ENCODE assay signal across 8 cellular contexts in genomic region chr4:75514949-75515612, GRCh38. TPM values are rescaled to one million over a fixed set of nuclear protein-coding genes. Genes with fewer than 3 reads are reported as not detected.
DNase-seq lines count a peak whose midpoint lies in the region; ATAC-seq, FAIRE-seq and TF ChIP-seq lines count a peak whose summit lies in the region.

No MANE protein-coding gene starts in this region.

- peaks cover 23% of the 10 kb centered on the region for H3K4me1 ChIP-seq in mammary epithelial cell (ENCODE audit: insufficient read depth, low read length)

- H3K27me3 Mint-ChIP-seq in activated T-helper 17 cell treated with anti-CD3 and anti-CD28 coated beads, Interleukin-2, amount 50 U/mL, for 72 hours: no peaks in the 10 kb centered on the region

- DNase-seq in CD1c-positive myeloid dendritic cell (ENCODE audit: extremely low spot score) (peak; percentile 37), NB4 (ENCODE audit: low read depth) (peak; percentile 18), mammary epithelial cell (peak; percentile 4), medulla oblongata (ENCODE audit: extremely low spot score) (peak; percentile 21), HTR-8/SVneo (ENCODE audit: insufficient read length, low spot score) (no peak), T1000 (lab: John Stamatoyannopoulos, UW) (no peak)

- peaks cover 10% of the 10 kb centered on the region for H3K4me1 Mint-ChIP-seq in activated T-helper 17 cell treated with anti-CD3 and anti-CD28 coated beads, Interleukin-2, amount 50 U/mL, for 72 hours

- ATAC-seq in GM19372 (IDR thresholded peaks at IDR 0.05; ENCODE audit: low read depth, unreplicated experiment): peak; percentile 1
- no peak for ATAC-seq in activated T-helper 17 cell treated with anti-CD3 and anti-CD28 coated beads, Interleukin-2, amount 50 U/mL, for 72 hours (replicated peaks)

- peaks cover 75% of the 10 kb centered on the region for H3K36me3 Mint-ChIP-seq in activated T-helper 17 cell treated with anti-CD3 and anti-CD28 coated beads, Interleukin-2, amount 50 U/mL, for 72 hours (ENCODE audit: low read depth)

- dilution Hi-C loops in mammary epithelial cell (cut with HindIII; ENCODE audit: low sequenced_read_pairs): no loop called here

- no TSS peak for BruUV-seq in mammary epithelial cell (replicated peaks; lab: Mats Ljungman, UMichigan)

- H3K9ac ChIP-seq in mammary epithelial cell (ENCODE audit: insufficient read depth, low read length): peak overlapping the region; percentile 97

- peak overlapping the region; percentile 94 for H2AFZ ChIP-seq in mammary epithelial cell (ENCODE audit: low read depth, low read length)

- H4K20me1 ChIP-seq in mammary epithelial cell (ENCODE audit: insufficient read depth, low read length): no peaks in the 10 kb centered on the region

- peak overlapping the region; percentile 95 for H3K4me3 ChIP-seq in NB4 (ENCODE audit: low read depth, low read length)
- H3K4me3 ChIP-seq in mammary epithelial cell (replicated peaks in 1 of 3; ENCODE audit: insufficient read depth in 1 of 3, low read depth in 2 of 3, low read length in 3 of 3): peak overlapping the region; percentile 62 to 93 (median 87)

- peaks cover 51% of the 10 kb centered on the region for H3K79me2 ChIP-seq in mammary epithelial cell (ENCODE audit: insufficient read depth, low read length)

- H3K4me2 ChIP-seq in mammary epithelial cell (ENCODE audit: insufficient read depth, low read depth, low read length): peak overlapping the region; percentile 82

- H3K9me3 Mint-ChIP-seq in activated T-helper 17 cell treated with anti-CD3 and anti-CD28 coated beads, Interleukin-2, amount 50 U/mL, for 72 hours: no peaks in the 10 kb centered on the region

- WGBS in mammary epithelial cell (ENCODE audit: low coverage, missing lambda C conversion rate): 42% methylated on average over 9 of the region's 9 CpGs

- H3K9me3 ChIP-seq in mammary epithelial cell (replicated peaks; ENCODE audit: insufficient read depth, low read length): no peaks in the 10 kb centered on the region

- intact Hi-C loops in mammary epithelial cell (cut with micrococcal nuclease): loop anchor here (1.0 to 10.0 kb wide), 3 partner anchors 28 to 210 kb away; partner anchors contain the start of genes ODAPH and USO1

- no peaks in the 10 kb centered on the region for H3K36me3 ChIP-seq in mammary epithelial cell (ENCODE audit: insufficient read depth, low read length)

- no peak for TF ChIP-seq POLR2A in NB4 (IDR thresholded peaks at IDR 0.05; ENCODE audit: extremely low read depth, insufficient read length)

- H3K27ac Mint-ChIP-seq in activated T-helper 17 cell treated with anti-CD3 and anti-CD28 coated beads, Interleukin-2, amount 50 U/mL, for 72 hours: no peak overlapping the region

- no peak for FAIRE-seq in HTR-8/SVneo (lab: Jason Lieb, UNC)

- H3K27me3 ChIP-seq in mammary epithelial cell (ENCODE audit: insufficient read depth, low read length): no peaks in the 10 kb centered on the region

- peak overlapping the region; percentile 94 for H3K27ac ChIP-seq in mammary epithelial cell (ENCODE audit: insufficient read depth, low read depth, low read length)

- CTCF ChIA-PET in mammary epithelial cell (lab: Charles Lee; ENCODE audit: low non-redundant PET): interaction anchor here (0.7 kb wide), 1 partner anchor 24 kb away, joined by 3 read pairs; no protein-coding TSS in a partner anchor

- TF ChIP-seq CTCF in NB4 (IDR thresholded peaks at IDR 0.05; ENCODE audit: low read depth, low read length) (no peak), mammary epithelial cell (conservative IDR thresholded peaks at IDR 0.05 in 1 of 2, IDR thresholded peaks at IDR 0.05 in 1 of 2; ENCODE audit: extremely low read depth in 1 of 2, insufficient read depth in 1 of 2, low read depth in 1 of 2, low read length in 2 of 2) (no peak)

- no peak overlapping the region for H3K4me3 Mint-ChIP-seq in activated T-helper 17 cell treated with anti-CD3 and anti-CD28 coated beads, Interleukin-2, amount 50 U/mL, for 72 hours

- in situ Hi-C loops in mammary epithelial cell (cut with MboI; ENCODE audit: low sequenced_read_pairs in 2 of 2): no loop called here

RNA-seq across cellular contexts. Expression of gene THAP6, which starts 0.8 kb away (rescaled TPM):
- 10 to 100 TPM; 14.0 to 19.5 TPM for total RNA-seq in mammary epithelial cell
- 5.2 TPM for polyA plus RNA-seq in mammary epithelial cell
- polyA minus RNA-seq in mammary epithelial cell: 28.5 TPM
- total RNA-seq in activated T-helper 17 cell treated with anti-CD3 and anti-CD28 coated beads, Interleukin-2, amount 50 U/mL, for 72 hours: 10 to 100 TPM; 15.8 to 25.4 TPM

RNA-seq across cellular contexts. Expression of gene RCHY1, which starts 0.9 kb away (rescaled TPM):
- total RNA-seq in mammary epithelial cell: 10 to 100 TPM; 25.1 to 35.5 TPM
- 22.3 TPM for polyA plus RNA-seq in mammary epithelial cell
- 11.9 TPM for polyA minus RNA-seq in mammary epithelial cell
- 10 to 100 TPM; 29.3 to 35.1 TPM for total RNA-seq in activated T-helper 17 cell treated with anti-CD3 and anti-CD28 coated beads, Interleukin-2, amount 50 U/mL, for 72 hours

RNA-seq across cellular contexts. Expression of gene ODAPH, which starts 40.8 kb away (rescaled TPM):
- total RNA-seq in mammary epithelial cell: not detected
- polyA plus RNA-seq in mammary epithelial cell: 0.10 TPM
- not detected for polyA minus RNA-seq in mammary epithelial cell
- 1 to 10 TPM in 1 of 2 donors, under 1 TPM in 1; 0.87 to 3.4 TPM for total RNA-seq in activated T-helper 17 cell treated with anti-CD3 and anti-CD28 coated beads, Interleukin-2, amount 50 U/mL, for 72 hours

Comparison
In these comparisons a context has a peak if more than half of its experiments do, and no peak if none do; other contexts are left out.
1. DNase-seq: peak in CD1c-positive myeloid dendritic cell (single experiment), NB4 (single experiment), mammary epithelial cell (single experiment) and medulla oblongata (single experiment); none in HTR-8/SVneo (single experiment) and T1000 (single experiment).